Comparison of ENCODE assay signal across 17 cellular contexts in genomic region chr13:29857089-29857488, GRCh38.
"Had no signal": no experiment of that assay in that cellular context is flagged by ENCODE, and none has a peak within 500 bp of the region (broad histone marks: within the 10 kb centered on the region; RNA-seq: fewer than 3 reads in every experiment).

No MANE protein-coding gene starts in this region.

- H3K27ac ChIP-seq: foreskin keratinocyte, pancreas, psoas muscle, right lobe of liver, testis, upper lobe of left lung, vagina had no signal

- H3K27me3 ChIP-seq: foreskin keratinocyte, pancreas, right lobe of liver, testis, upper lobe of left lung, vagina had no signal

- H3K9me3 ChIP-seq: pancreas, psoas muscle, right lobe of liver, testis, upper lobe of left lung, vagina had no signal

- H3K4me1 ChIP-seq: foreskin keratinocyte, right lobe of liver, testis, vagina had no signal

- ATAC-seq: effector memory CD8-positive, alpha-beta T cell; foreskin keratinocyte; natural killer cell treated with Interleukin-12 subunit alpha and Interleukin-12 subunit beta and Interleukin-15 and Interleukin-18, amount 100 ng/mL, for 72 hours; pancreas; psoas muscle; right lobe of liver; stimulated activated effector memory CD8-positive, alpha-beta T cell treated with anti-CD3 and anti-CD28 coated beads, Interleukin-12 subunit alpha, Interleukin-12 subunit beta, amount 100 ng/mL, for 72 hours; stimulated activated naive CD8-positive, alpha-beta T cell treated with anti-CD3 and anti-CD28 coated beads, Interleukin-15, Interleukin-2, amounts not matched to agents 100 U/mL and 50 U/mL, for 24 hours had no signal

- H3K36me3 ChIP-seq: pancreas, right lobe of liver, upper lobe of left lung, vagina had no signal

- DNase-seq: effector memory CD8-positive, alpha-beta T cell; foreskin keratinocyte; hippocampal formation; midbrain; occipital lobe; pancreas; psoas muscle; retina; right lobe of liver; stimulated activated CD4-positive, alpha-beta T cell treated with anti-CD3 and anti-CD28 coated beads, Interleukin-4, amount 100 ng/mL, for 1 hour; stimulated activated CD8-positive, alpha-beta memory T cell treated with anti-CD3 and anti-CD28 coated beads, Interleukin-4, amount 100 ng/mL, for 48 hours; stimulated activated naive CD8-positive, alpha-beta T cell treated with anti-CD3 and anti-CD28 coated beads, Interleukin-15, Interleukin-2, amounts not matched to agents 100 U/mL and 50 U/mL, for 24 hours; testis; upper lobe of left lung had no signal

- H3K4me3 ChIP-seq: pancreas, psoas muscle, right lobe of liver, testis, upper lobe of left lung, vagina had no signal
